ENCODE assay signal across 8 cellular contexts in genomic region chr19:18587962-18588610, GRCh38. TPM values are rescaled to one million over a fixed set of nuclear protein-coding genes. Genes with fewer than 3 reads are reported as not detected.
DNase-seq lines count a peak whose midpoint lies in the region; ATAC-seq and TF ChIP-seq lines count a peak whose summit lies in the region.

No MANE protein-coding gene starts in this region.

- DNase-seq in AG04449 (ENCODE audit: low read depth, low spot score) (no peak), HFFc6 (no peak), lung (ENCODE audit: low spot score) (no peak), aorta (no peak), SKM-1 (lab: John Stamatoyannopoulos, UW; ENCODE audit: unreplicated experiment) (no peak)
- no peak for DNase-seq in activated effector memory CD4-positive, alpha-beta T cell treated with Interleukin-2 at 50 U/mL for 16 hours
- no peak for DNase-seq in activated CD8-positive, alpha-beta memory T cell treated with anti-CD3 and anti-CD28 coated beads, Interleukin-2, amount 50 U/mL, for 48 hours

- H3K4me1 ChIP-seq in lung (ENCODE audit: control insufficient read depth in 2 of 2, insufficient read depth in 2 of 2, low read length in 2 of 2) (peaks cover 0 to 10% of the 10 kb centered on the region in 2 donors), aorta (ENCODE audit: control insufficient read depth in 1 of 2, insufficient read depth in 2 of 2, low read length in 2 of 2) (no peaks in the 10 kb centered on the region)

- H3K27ac ChIP-seq in angular gyrus (ENCODE audit: low read depth, low read length) (peak overlapping the region; percentile 95), lung (ENCODE audit: low read depth in 1 of 2, low read length in 1 of 2) (peak overlapping the region; percentile 55 to 88), aorta (ENCODE audit: low read depth in 1 of 2, low read length in 2 of 2) (peak overlapping the region in 1 of 2 donors; percentile 23)

- no peak for TF ChIP-seq CTCF in AG04449 (IDR thresholded peaks at IDR 0.05; ENCODE audit: insufficient read depth, low read length, missing control alignments)
- no peak for TF ChIP-seq CTCF in HFFc6 (IDR thresholded peaks at IDR 0.05)
- TF ChIP-seq CTCF in lung (IDR thresholded peaks at IDR 0.05; ENCODE audit: control extremely low read depth, extremely low read depth): no peak

- peak overlapping the region; percentile 68 for H3K27ac Mint-ChIP-seq in HFFc6

- intact Hi-C loops in aorta (cut with DNase I): loop anchor here in 1 of 2 donors (5.0 kb wide), 1 partner anchor 131 kb away; no protein-coding TSS in a partner anchor

- POLR2A ChIA-PET in AG04449 (lab: Yijun Ruan, JAX): interaction anchor here (0.5 to 1.9 kb wide), 5 partner anchors 12 to 244 kb away, joined by 3 to 8 read pairs (median 5); partner anchors contain the start of genes UBA52 and UPF1

- peaks cover 0 to 7% of the 10 kb centered on the region in 2 donors for H3K36me3 ChIP-seq in lung (ENCODE audit: control insufficient read depth in 2 of 2, insufficient read depth in 2 of 2, low read length in 2 of 2)
- H3K36me3 ChIP-seq in aorta (ENCODE audit: control insufficient read depth in 1 of 2, insufficient read depth in 2 of 2, low read length in 1 of 2): no peaks in the 10 kb centered on the region

- peaks cover 8% of the 10 kb centered on the region; the same call in 1 of the 2 replicates for H3K36me3 Mint-ChIP-seq in HFFc6 (ENCODE audit: low read depth)

- CTCF ChIA-PET in AG04449 (lab: Yijun Ruan, JAX): interaction anchor here (0.7 to 15.9 kb wide), 41 partner anchors 8 to 305 kb away, joined by 3 to 286 read pairs (median 4); partner anchors contain the start of genes COMP, SSBP4, UBA52 and UPF1

- H3K27me3 ChIP-seq in lung (ENCODE audit: control insufficient read depth, insufficient read depth) (no peaks in the 10 kb centered on the region), aorta (ENCODE audit: control insufficient read depth in 1 of 2, insufficient read depth in 2 of 2, low read length in 1 of 2) (no peaks in the 10 kb centered on the region)

- WGBS in lung, 2 donors: 24 to 25% methylated on average over 16 of the region's 16 CpGs
- 35 to 40% methylated on average over 16 of the region's 16 CpGs for WGBS in aorta, 2 donors

- ATAC-seq in lung (ENCODE audit: insufficient read depth, low FRiP score) (no peak), aorta (ENCODE audit: low FRiP score) (peak; percentile 9)

- H3K27me3 Mint-ChIP-seq in HFFc6 (ENCODE audit: insufficient read depth): no peaks in the 10 kb centered on the region; the same call in 1 of the 2 replicates

- H3K4me1 Mint-ChIP-seq in HFFc6 (ENCODE audit: low read depth): peaks cover 17% of the 10 kb centered on the region

- peak overlapping the region; percentile 85 for H3K4me3 Mint-ChIP-seq in HFFc6

- H3K4me3 ChIP-seq in AG04449 (ENCODE audit: low read depth, low read length): peak overlapping the region; percentile 72
- H3K4me3 ChIP-seq in lung: no peak overlapping the region
- peak overlapping the region; percentile 68 to 80 for H3K4me3 ChIP-seq in aorta (ENCODE audit: low read length in 2 of 2)

- H3K9me3 ChIP-seq in lung (ENCODE audit: control insufficient read depth in 2 of 2, insufficient read depth in 1 of 2, low read length in 1 of 2) (no peaks in the 10 kb centered on the region), aorta (ENCODE audit: control insufficient read depth, low read length) (no peaks in the 10 kb centered on the region)

- H3K9me3 Mint-ChIP-seq in HFFc6: no peaks in the 10 kb centered on the region

RNA-seq across cellular contexts. Expression of gene REX1BD, which starts 0.5 kb away (rescaled TPM):
- total RNA-seq in HFFc6 (2021; fragmentation: NEBNext Ultra II Directional; extraction: Animal tissue kit (Norgen Biotek cat#: 25700)): 10 to 100 TPM; 50.2 to 73.8 (median 60.8) TPM
- 100 to 1,000 TPM in 1 of 2 donors, 10 to 100 TPM in 1; 51.4 to 114 TPM for total RNA-seq in lung
- 10 to 100 TPM; 73.4 to 92.5 TPM for polyA plus RNA-seq in lung
- total RNA-seq in aorta: 10 to 100 TPM; 33.3 to 67.1 TPM
- polyA plus RNA-seq in aorta: 100 to 1,000 TPM in 1 of 2 donors, 10 to 100 TPM in 1; 22.9 to 192 TPM

RNA-seq across cellular contexts. Expression of gene UBA52, which starts 16.4 kb away (rescaled TPM):
- total RNA-seq in HFFc6 (2021; fragmentation: NEBNext Ultra II Directional; extraction: Animal tissue kit (Norgen Biotek cat#: 25700)): 1,000 to 10,000 TPM; 1,140 to 1,305 (median 1,270) TPM
- total RNA-seq in lung (100 to 1,000 TPM; 689 to 926 TPM), aorta (100 to 1,000 TPM; 750 to 787 TPM)
- polyA plus RNA-seq in lung (1,000 to 10,000 TPM; 1,135 to 1,266 TPM), aorta (1,000 to 10,000 TPM; 1,225 to 1,252 TPM)

RNA-seq across cellular contexts. Expression of gene CRLF1, which starts 18.5 kb away (rescaled TPM):
- 1 to 10 TPM; 1.6 to 4.1 (median 2.4) TPM for total RNA-seq in HFFc6 (2021; fragmentation: NEBNext Ultra II Directional; extraction: Animal tissue kit (Norgen Biotek cat#: 25700))
- 10 to 100 TPM; 13.3 to 36.9 TPM for total RNA-seq in lung
- 10 to 100 TPM; 12.8 to 48.2 TPM for polyA plus RNA-seq in lung
- total RNA-seq in aorta: 10 to 100 TPM; 34.3 to 92.5 TPM
- polyA plus RNA-seq in aorta: 1,000 to 10,000 TPM in 1 of 2 donors, 100 to 1,000 TPM in 1; 317 to 1,029 TPM

RNA-seq across cellular contexts. Expression of gene TMEM59L, which starts 24.6 kb away (rescaled TPM):
- total RNA-seq in HFFc6 (2021; fragmentation: NEBNext Ultra II Directional; extraction: Animal tissue kit (Norgen Biotek cat#: 25700)): 1 to 10 TPM; 1.7 to 4.3 (median 3.2) TPM
- total RNA-seq in lung (1 to 10 TPM; 1.7 to 2.8 TPM), aorta (1 to 10 TPM in 1 of 2 donors, under 1 TPM in 1; 0.97 to 8.9 TPM)
- polyA plus RNA-seq in lung (1 to 10 TPM in 1 of 2 donors, under 1 TPM in 1; 0.49 to 1.1 TPM), aorta (1 to 10 TPM; 3.0 to 8.5 TPM)

RNA-seq across cellular contexts. Expression of gene KXD1, which starts 30.4 kb away (rescaled TPM):
- 100 to 1,000 TPM; 109 to 123 (median 115) TPM for total RNA-seq in HFFc6 (2021; fragmentation: NEBNext Ultra II Directional; extraction: Animal tissue kit (Norgen Biotek cat#: 25700))
- total RNA-seq in lung (10 to 100 TPM; 51.3 to 85.9 TPM), aorta (10 to 100 TPM; 85.4 to 92.4 TPM)
- polyA plus RNA-seq in lung (100 to 1,000 TPM in 1 of 2 donors, 10 to 100 TPM in 1; 63.7 to 117 TPM), aorta (100 to 1,000 TPM in 1 of 2 donors, 10 to 100 TPM in 1; 85.6 to 128 TPM)
